ENCODE assay signal across 18 cellular contexts in genomic region chr17:27895110-27895895, GRCh38. TPM values are rescaled to one million over a fixed set of nuclear protein-coding genes. Genes with fewer than 3 reads are reported as not detected.
DNase-seq lines count a peak whose midpoint lies in the region; ATAC-seq, FAIRE-seq and TF ChIP-seq lines count a peak whose summit lies in the region.
"Had no signal": no experiment of that assay in that cellular context is flagged by ENCODE, and none has a peak within 500 bp of the region (broad histone marks: within the 10 kb centered on the region; RNA-seq: fewer than 3 reads in every experiment).

No MANE protein-coding gene starts in this region.

- no peaks in the 10 kb centered on the region for H3F3A ChIP-seq in neural cell (ENCODE audit: insufficient read depth, low read length, poor library complexity, severe bottlenecking)

- no peak for ATAC-seq in A549
- ATAC-seq in GM19397 (IDR thresholded peaks at IDR 0.05; ENCODE audit: unreplicated experiment) = no peak
- ATAC-seq: HepG2 had no signal

- no peaks in the 10 kb centered on the region for H4K20me1 ChIP-seq in neural cell (ENCODE audit: insufficient read depth)

- DNase-seq in A549 (ENCODE audit: low read depth in 1 of 2, low spot score in 1 of 2) = no peak
- DNase-seq in NAMALWA (ENCODE audit: low spot score) = peak; percentile 9
- peak in 1 of 61 donors; percentile 5 for DNase-seq in caudate nucleus (lab: John Stamatoyannopoulos, UW)
- no peak for DNase-seq in NCI-H146 (lab: John Stamatoyannopoulos, UW)
- DNase-seq in amygdala (lab: John Stamatoyannopoulos, UW) = no peak
- no peak for DNase-seq in breast epithelium (ENCODE audit: low spot score in 2 of 2)
- DNase-seq: 8988T; Karpas-422; MM.1S; NCI-H1930; NCI-H2171; NCI-H510A; NK-92 treated with Interleukin-12 subunit alpha and Interleukin-12 subunit beta, amount 100 ng/mL, for 24 hours had no signal

- H3K4me1 ChIP-seq in A549 (peaks cover 13% of the 10 kb centered on the region; the same call in 1 of the 3 replicates), breast epithelium (no peaks in the 10 kb centered on the region)

- H3K36me3 ChIP-seq in neural cell (ENCODE audit: insufficient read depth, low read length) (no peaks in the 10 kb centered on the region), breast epithelium (no peaks in the 10 kb centered on the region)
- H3K36me3 ChIP-seq: SJSA1 had no signal

- H3K27ac ChIP-seq in A549 (no peak overlapping the region), caudate nucleus (ENCODE audit: low read depth, low read length) (peak overlapping the region; percentile 54), neural cell (ENCODE audit: low read length) (peak overlapping the region; percentile 77), breast epithelium (no peak overlapping the region)
- H3K27ac ChIP-seq: SJSA1 had no signal

- H3K4me2 ChIP-seq in A549 (no peak overlapping the region), neural cell (ENCODE audit: low read length) (peak overlapping the region; percentile 18)

- H3K9me3 ChIP-seq in A549 (no peaks in the 10 kb centered on the region), neural cell (ENCODE audit: low read length) (no peaks in the 10 kb centered on the region), breast epithelium (no peaks in the 10 kb centered on the region)
- H3K9me3 ChIP-seq: SJSA1 had no signal

- H3K27me3 ChIP-seq in neural cell (ENCODE audit: insufficient read depth, low read depth, low read length) = no peaks in the 10 kb centered on the region
- no peaks in the 10 kb centered on the region for H3K27me3 ChIP-seq in breast epithelium
- H3K27me3 ChIP-seq: SJSA1 had no signal

- peak; percentile 56 for FAIRE-seq in A549 (lab: Jason Lieb, UNC)
- FAIRE-seq: GM18507, HepG2 had no signal

- no peaks in the 10 kb centered on the region for H3K79me2 ChIP-seq in neural cell (replicated peaks; ENCODE audit: insufficient read depth, low read length)

- H3K4me3 ChIP-seq in A549 (no peak overlapping the region), neural cell (ENCODE audit: low read length) (peak overlapping the region; percentile 33), breast epithelium (no peak overlapping the region)
- H3K4me3 ChIP-seq: SJSA1 had no signal

- TF ChIP-seq RAD21 in A549 (conservative IDR thresholded peaks at IDR 0.05 in 1 of 2, IDR thresholded peaks at IDR 0.05 in 1 of 2) = no peak
- no peak for TF ChIP-seq RAD21 in neural cell (conservative IDR thresholded peaks at IDR 0.05)

- H2AFZ ChIP-seq in neural cell (ENCODE audit: low read depth, low read length) = peak overlapping the region; percentile 5

- H3K9me2 ChIP-seq in neural cell (ENCODE audit: insufficient read depth, low read length) = no peaks in the 10 kb centered on the region

- no peak for TF ChIP-seq EP300 in A549 (IDR thresholded peaks at IDR 0.05)
- peak; percentile 71 for TF ChIP-seq EP300 in neural cell (conservative IDR thresholded peaks at IDR 0.05; ENCODE audit: poor library complexity, severe bottlenecking)

- TF ChIP-seq CTCF in A549 (IDR thresholded peaks at IDR 0.05) = no peak
- peak; percentile 7 for TF ChIP-seq CTCF in neural cell (IDR thresholded peaks at IDR 0.05; ENCODE audit: poor library complexity, severe bottlenecking)
- TF ChIP-seq CTCF in breast epithelium (IDR thresholded peaks at IDR 0.05) = no peak

- peak overlapping the region; percentile 38 for H3K9ac ChIP-seq in neural cell (ENCODE audit: low read length)

- POLR2A ChIA-PET in A549 (lab: Yijun Ruan, JAX) = no interaction called here

- intact Hi-C loops in breast epithelium (cut with DNase I; ENCODE audit: low total_unique reads) = no loop called here

- WGBS in A549 (ENCODE audit: missing lambda C conversion rate) = 20% methylated on average over 8 of the region's 8 CpGs

- CTCF ChIA-PET in A549 (lab: Yijun Ruan, JAX) = interaction anchor here (0.6 to 7.8 kb wide), 6 partner anchors 11 to 139 kb away, joined by 3 to 144 read pairs (median 15); no protein-coding TSS in a partner anchor

- TF ChIP-seq POLR2A in A549 (IDR thresholded peaks at IDR 0.05; ENCODE audit: low read length) (no peak), breast epithelium (IDR thresholded peaks at IDR 0.05) (no peak)

TF ChIP-seq in A549, 52 proteins besides CTCF, POLR2A, EP300 and RAD21 (continues in another document):
- TF ChIP-seq ZFP36 (IDR thresholded peaks at IDR 0.05; ENCODE audit: borderline replicate concordance, partially characterized antibody) (no peak), HOXB5 (CRISPR knock-in tag; IDR thresholded peaks at IDR 0.05) (no peak), HOXA7 (CRISPR knock-in tag; IDR thresholded peaks at IDR 0.05) (no peak), CEBPB (IDR thresholded peaks at IDR 0.05) (no peak), BHLHE40 (IDR thresholded peaks at IDR 0.05; ENCODE audit: low read depth, low read length) (no peak), SMC3 (IDR thresholded peaks at IDR 0.05) (no peak), POLR2AphosphoS2 (conservative IDR thresholded peaks at IDR 0.05; ENCODE audit: low read length) (no peak), EHF (CRISPR knock-in tag; IDR thresholded peaks at IDR 0.05) (no peak), CBX8 (IDR thresholded peaks at IDR 0.05) (no peak), ZNF302 (CRISPR knock-in tag; IDR thresholded peaks at IDR 0.05) (no peak), CHD2 (IDR thresholded peaks at IDR 0.05; ENCODE audit: low read length, partially characterized antibody) (no peak), RCOR1 (IDR thresholded peaks at IDR 0.05; ENCODE audit: low read depth, low read length) (no peak), CHD4 (IDR thresholded peaks at IDR 0.05; ENCODE audit: borderline replicate concordance) (no peak), RFX5 (IDR thresholded peaks at IDR 0.05) (no peak), ZC3H11A (IDR thresholded peaks at IDR 0.05) (no peak), MYC (IDR thresholded peaks at IDR 0.05; ENCODE audit: borderline replicate concordance, low read length) (no peak), HEYL (CRISPR knock-in tag; IDR thresholded peaks at IDR 0.05) (no peak), HOXB13 (CRISPR knock-in tag; IDR thresholded peaks at IDR 0.05; ENCODE audit: low read depth) (no peak)

TF ChIP-seq in neural cell, 6 proteins besides CTCF, POLR2A, EP300 and RAD21:
- no peak for TF ChIP-seq REST (IDR thresholded peaks at IDR 0.05; ENCODE audit: borderline replicate concordance)
- TF ChIP-seq POLR2AphosphoS5 (IDR thresholded peaks at IDR 0.05) = peak; percentile 20
TF ChIP-seq in neural cell: peak in this region for 1.

RNA-seq across cellular contexts. Expression of gene LYRM9, which starts 2.1 kb away (rescaled TPM):
- polyA plus RNA-seq in A549 (2011; rRNA removed) (2.5 and 2.7 TPM in 2 replicates), A549 (2017; fragmentation: RNase III; extraction: RNeasy Plus Mini Kit Qiagen cat#74134 plus additional on column Dnase treatment) (1.4 to 2.0 TPM (median 1.8 TPM) in 3 replicates), neural cell (80.4 and 83.8 TPM in 2 replicates)
- 0.70 and 0.88 TPM in 2 replicates for polyA plus RNA-seq in A549 (2012; cell fraction: cytosol; rRNA removed)
- 1.0 and 1.4 TPM in 2 replicates for polyA plus RNA-seq in A549 (2012; cell fraction: nucleus; rRNA removed)
- 1.3 and 1.6 TPM in 2 replicates for polyA minus RNA-seq in A549 (2011; rRNA and poly(A)+ RNA removed)
- 33.1 and 48.0 TPM in 2 replicates for polyA minus RNA-seq in neural cell
- 10 to 100 TPM; 23.3 to 31.3 (median 31.2) TPM for total RNA-seq in breast epithelium

Comparison
In these comparisons a context has a peak if more than half of its experiments do, and no peak if none do; other contexts are left out.
1. H3K27ac ChIP-seq: peak in caudate nucleus (single experiment) and neural cell (single experiment); none in A549 (0 of 2) and breast epithelium (0 of 2).
2. RNA of gene LYRM9, which starts 2.1 kb away (polyA plus RNA-seq): 80.4 to 83.8 TPM in neural cell; 0.70 to 2.7 TPM in A549; every median in the first group is over 10 times any median in the second.